ENCODE assay signal across 1 cellular context in genomic region chr11:65884716-65885092, GRCh38.
TF ChIP-seq lines count a peak whose summit lies in the region.

No MANE protein-coding gene starts in this region.

TF ChIP-seq in HepG2, 621 proteins besides CTCF, POLR2A, EP300 and RAD21 (continued from another document and continues in another):
- TF ChIP-seq ZNF280B (CRISPR knock-in tag; IDR thresholded peaks at IDR 0.05; ENCODE audit: borderline replicate concordance) (no peak; the same call in 1 of the 2 replicates), ZNF136 (CRISPR knock-in tag; IDR thresholded peaks at IDR 0.05; ENCODE audit: low read depth) (no peak), EED (CRISPR knock-in tag; IDR thresholded peaks at IDR 0.05) (no peak), ZFP37 (CRISPR knock-in tag; IDR thresholded peaks at IDR 0.05; ENCODE audit: borderline replicate concordance) (no peak), FOSL2 (CRISPR knock-in tag; IDR thresholded peaks at IDR 0.05) (peak; percentile 56; the same call in 1 of the 2 replicates), KDM3A (CRISPR knock-in tag; IDR thresholded peaks at IDR 0.05; ENCODE audit: low read depth) (peak; percentile 73; the same call in 1 of the 2 replicates), GATAD2A (CRISPR knock-in tag; IDR thresholded peaks at IDR 0.05) (peak; percentile 61; the same call in 1 of the 2 replicates), NCOA2 (CRISPR knock-in tag; IDR thresholded peaks at IDR 0.05) (no peak), STAT6 (CRISPR knock-in tag; IDR thresholded peaks at IDR 0.05; ENCODE audit: borderline replicate concordance) (no peak), GATAD1 (CRISPR knock-in tag; IDR thresholded peaks at IDR 0.05) (peak; percentile 36; the same call in 1 of the 2 replicates), ZNF496 (CRISPR knock-in tag; IDR thresholded peaks at IDR 0.05; ENCODE audit: insufficient replicate concordance) (no peak), ZNF552 (CRISPR knock-in tag; IDR thresholded peaks at IDR 0.05; ENCODE audit: borderline replicate concordance) (no peak), HNRNPL (IDR thresholded peaks at IDR 0.05; ENCODE audit: low read depth, low read length) (peak; percentile 99), ZFX (CRISPR knock-in tag; IDR thresholded peaks at IDR 0.05; ENCODE audit: low read depth) (peak; percentile 18; the same call in 1 of the 2 replicates), SRF (IDR thresholded peaks at IDR 0.05; ENCODE audit: low read depth, low read length) (no peak), ONECUT2 (CRISPR knock-in tag; IDR thresholded peaks at IDR 0.05) (no peak), NFE2 (CRISPR knock-in tag; IDR thresholded peaks at IDR 0.05) (no peak), KAT7 (CRISPR knock-in tag; IDR thresholded peaks at IDR 0.05; ENCODE audit: borderline replicate concordance) (no peak), KDM5A (IDR thresholded peaks at IDR 0.05; ENCODE audit: borderline replicate concordance, low read length) (no peak), NR1H2 (CRISPR knock-in tag; IDR thresholded peaks at IDR 0.05; ENCODE audit: borderline replicate concordance, low read depth) (no peak), ZNF790 (CRISPR knock-in tag; IDR thresholded peaks at IDR 0.05; ENCODE audit: borderline replicate concordance) (no peak), ZNF570 (CRISPR knock-in tag; IDR thresholded peaks at IDR 0.05; ENCODE audit: borderline replicate concordance) (no peak), SIN3B (IDR thresholded peaks at IDR 0.05; ENCODE audit: low read length) (no peak), HNRNPLL (IDR thresholded peaks at IDR 0.05; ENCODE audit: low read depth, low read length, poor library complexity, severe bottlenecking) (peak; percentile 19), SETDB1 (CRISPR knock-in tag; IDR thresholded peaks at IDR 0.05; ENCODE audit: borderline replicate concordance) (no peak), ZNF263 (CRISPR knock-in tag; IDR thresholded peaks at IDR 0.05) (0 out of 2 replicates have a peak, but pooled peaks have one; percentile 76), MYC (CRISPR knock-in tag; IDR thresholded peaks at IDR 0.05; ENCODE audit: borderline replicate concordance) (peak; percentile 50; the same call in 1 of the 2 replicates), ZFY (CRISPR knock-in tag; IDR thresholded peaks at IDR 0.05) (peak; percentile 21; the same call in 1 of the 2 replicates), ZBTB7B (CRISPR knock-in tag; IDR thresholded peaks at IDR 0.05) (no peak), XRCC5 (optimal IDR thresholded peaks at IDR 0.05; ENCODE audit: low read length) (peak; percentile 88), ISL2 (CRISPR knock-in tag; IDR thresholded peaks at IDR 0.05) (peak; percentile 16; the same call in 1 of the 2 replicates), TAF1 (CRISPR knock-in tag; IDR thresholded peaks at IDR 0.05) (no peak), POGK (CRISPR knock-in tag; conservative IDR thresholded peaks at IDR 0.05) (0 out of 2 replicates have a peak, but pooled peaks have one; percentile 39), NCOA1 (CRISPR knock-in tag; IDR thresholded peaks at IDR 0.05) (no peak), CSRNP1 (CRISPR knock-in tag; IDR thresholded peaks at IDR 0.05) (no peak), FOSL1 (CRISPR knock-in tag; IDR thresholded peaks at IDR 0.05; ENCODE audit: borderline replicate concordance) (no peak), USF2 (IDR thresholded peaks at IDR 0.05; ENCODE audit: low read depth, low read length) (no peak), USF2 (CRISPR knock-in tag; IDR thresholded peaks at IDR 0.05; ENCODE audit: borderline replicate concordance) (no peak), SAP130 (CRISPR knock-in tag; IDR thresholded peaks at IDR 0.05; ENCODE audit: low read depth) (peak; percentile 66), ZBTB2 (CRISPR knock-in tag; IDR thresholded peaks at IDR 0.05; ENCODE audit: low read depth) (no peak), SP1 (IDR thresholded peaks at IDR 0.05) (no peak), SP1 (CRISPR knock-in tag; IDR thresholded peaks at IDR 0.05) (peak; percentile 73), POLR2AphosphoS5 (IDR thresholded peaks at IDR 0.05; ENCODE audit: low read depth, low read length) (no peak), KMT2B (CRISPR knock-in tag; IDR thresholded peaks at IDR 0.05) (no peak), ETV5 (CRISPR knock-in tag; IDR thresholded peaks at IDR 0.05; ENCODE audit: borderline replicate concordance) (no peak), ZEB1 (IDR thresholded peaks at IDR 0.05; ENCODE audit: insufficient replicate concordance, low read depth) (no peak), KDM4B (CRISPR knock-in tag; IDR thresholded peaks at IDR 0.05) (peak; percentile 72; the same call in 1 of the 2 replicates), HNF1A (IDR thresholded peaks at IDR 0.05; ENCODE audit: low read depth) (no peak), HNF1A (CRISPR knock-in tag; IDR thresholded peaks at IDR 0.05; ENCODE audit: borderline replicate concordance) (no peak), ARHGAP35 (CRISPR knock-in tag; IDR thresholded peaks at IDR 0.05; ENCODE audit: borderline replicate concordance) (no peak), HMG20A (CRISPR knock-in tag; IDR thresholded peaks at IDR 0.05; ENCODE audit: borderline replicate concordance) (no peak), RXRA (CRISPR knock-in tag; IDR thresholded peaks at IDR 0.05) (no peak), ZKSCAN5 (CRISPR knock-in tag; IDR thresholded peaks at IDR 0.05) (no peak), HOXA5 (CRISPR knock-in tag; IDR thresholded peaks at IDR 0.05) (0 out of 2 replicates have a peak, but pooled peaks have one; percentile 47), PLRG1 (conservative IDR thresholded peaks at IDR 0.05) (no peak), IKZF4 (CRISPR knock-in tag; IDR thresholded peaks at IDR 0.05; ENCODE audit: borderline replicate concordance, low read depth, not compliant biosample characterization) (no peak), KLF16 (CRISPR knock-in tag; IDR thresholded peaks at IDR 0.05) (peak in 1 of 2 experiments; percentile 63; a peak in 1 of 4 replicates), THAP11 (CRISPR knock-in tag; IDR thresholded peaks at IDR 0.05) (peak; percentile 66)
